In the genomic region with DNA sequence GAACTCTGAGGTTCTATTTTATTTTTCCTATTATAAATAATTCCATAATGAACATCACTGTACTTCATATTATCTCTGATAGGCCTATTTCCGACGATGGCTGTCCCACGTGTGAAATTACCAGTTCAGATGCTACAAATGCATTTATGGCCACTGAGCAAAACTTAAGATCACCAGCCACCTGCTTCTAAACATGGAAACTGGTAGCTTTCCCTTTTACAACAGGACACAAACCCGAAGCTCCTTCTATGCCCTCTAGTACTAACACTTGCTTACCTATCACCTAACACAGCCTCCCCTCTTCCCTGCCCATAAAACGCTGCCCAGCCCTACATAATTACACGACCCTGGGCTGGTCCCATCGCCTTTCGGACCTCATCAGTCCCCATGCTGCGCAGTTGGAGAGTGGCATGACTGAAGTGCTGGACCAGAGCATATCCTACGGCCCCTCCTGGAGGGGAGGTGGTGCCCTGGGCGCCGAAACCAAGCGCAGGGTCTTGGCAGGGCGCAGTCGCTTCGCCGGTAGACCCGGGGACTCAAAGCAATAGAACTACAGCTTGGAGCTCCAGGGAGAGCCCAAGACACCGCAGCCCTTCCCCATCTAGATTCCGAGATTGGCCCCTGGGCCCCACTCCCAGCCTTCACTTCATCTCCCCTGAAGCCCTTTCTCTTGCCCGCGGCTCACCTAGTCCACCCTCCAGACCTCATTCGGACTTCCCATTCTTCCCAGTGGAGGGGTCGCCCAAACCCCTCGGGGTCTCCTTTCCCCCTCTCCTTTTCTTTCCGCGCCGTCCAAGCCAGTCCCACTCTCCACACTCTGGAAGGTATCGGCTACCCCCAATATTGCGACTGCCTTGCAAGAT, we compare ENCODE assay signal across 1 cellular context.
A peak's percentile ranks its signal among the peaks of the same experiment; 100 is the strongest.
TF ChIP-seq lines count a peak whose summit lies in the region.

No MANE protein-coding gene starts in this region.

TF ChIP-seq in H1, 55 proteins besides CTCF, POLR2A, EP300 and RAD21:
- TF ChIP-seq KDM4A (IDR thresholded peaks at IDR 0.05; ENCODE audit: low read depth, low read length, severe bottlenecking) (peak; percentile 88), SAP30 (IDR thresholded peaks at IDR 0.05; ENCODE audit: insufficient read depth, insufficient replicate concordance, low read length) (peak; percentile 31), ASH2L (IDR thresholded peaks at IDR 0.05; ENCODE audit: low read length) (peak; percentile 21), CTBP2 (IDR thresholded peaks at IDR 0.05; ENCODE audit: borderline replicate concordance, insufficient read depth, insufficient read length, low read length) (peak; percentile 83), YY1 (IDR thresholded peaks at IDR 0.05; ENCODE audit: low read depth, low read length) (no peak)
